In genomic region chr11:57233702-57234101, GRCh38 we compare ENCODE assay signal across 16 cellular contexts. TPM values are rescaled to one million over a fixed set of nuclear protein-coding genes. Genes with fewer than 3 reads are reported as not detected.
A peak's percentile ranks its signal among the peaks of the same experiment; 100 is the strongest.
DNase-seq lines count a peak whose midpoint lies in the region; ATAC-seq and TF ChIP-seq lines count a peak whose summit lies in the region.
"Had no signal": no experiment of that assay in that cellular context is flagged by ENCODE, and none has a peak within 500 bp of the region (broad histone marks: within the 10 kb centered on the region; RNA-seq: fewer than 3 reads in every experiment).

No MANE protein-coding gene starts in this region.

- TF ChIP-seq CTCF in heart left ventricle (IDR thresholded peaks at IDR 0.05) (no peak), right atrium auricular region (IDR thresholded peaks at IDR 0.05) (no peak)

- WGBS in heart left ventricle, 4 donors: 34 to 45% (median 41%) methylated on average over 5 of the region's 5 CpGs
- WGBS in mesendoderm (ENCODE audit: extremely low coverage, insufficient coverage, low lambda C conversion rate): no CpG with 5 or more reads among the region's 5 CpGs
- no CpG with 5 or more reads among the region's 5 CpGs for WGBS in neuronal stem cell (ENCODE audit: extremely low coverage in 2 of 2, insufficient read length in 2 of 2, insufficient replicate concordance in 1 of 2), 2 donors

- no peak overlapping the region for H2AK5ac ChIP-seq in mesendoderm (ENCODE audit: low read length)
- no peak overlapping the region for H2AK5ac ChIP-seq in neuronal stem cell (ENCODE audit: low read depth, low read length)

- H3K4ac ChIP-seq in mesendoderm (ENCODE audit: low read depth, low read length) (peak overlapping the region; percentile 50), neuronal stem cell (ENCODE audit: low read length) (no peak overlapping the region)

- H3K4me2 ChIP-seq in mesendoderm (ENCODE audit: low read length) (peak overlapping the region; percentile 39), neuronal stem cell (ENCODE audit: insufficient read depth, low read length, poor library complexity, severe bottlenecking) (no peak overlapping the region)

- H3K4me3 ChIP-seq in heart left ventricle (peak overlapping the region in 7 of 12 donors; percentile 43 to 74 (median 60)), right atrium auricular region (no peak overlapping the region), mesendoderm (ENCODE audit: low read length) (peak overlapping the region; percentile 53), neuronal stem cell (ENCODE audit: low read length in 2 of 2) (no peak overlapping the region)
- H3K4me3 ChIP-seq: HAP-1 had no signal

- H3K36me3 ChIP-seq in heart left ventricle (no peaks in the 10 kb centered on the region), right atrium auricular region (no peaks in the 10 kb centered on the region), mesendoderm (ENCODE audit: control insufficient read depth, insufficient read depth, low read length) (no peaks in the 10 kb centered on the region), neuronal stem cell (replicated peaks in 1 of 2; ENCODE audit: control insufficient read depth in 2 of 2, insufficient read depth in 2 of 2, low read length in 2 of 2) (no peaks in the 10 kb centered on the region)
- H3K36me3 ChIP-seq: HAP-1 had no signal

- peak overlapping the region; percentile 43 for H3K18ac ChIP-seq in mesendoderm (ENCODE audit: low read length)
- H3K18ac ChIP-seq in neuronal stem cell (ENCODE audit: low read length): no peak overlapping the region

- no peak for TF ChIP-seq POLR2A in heart left ventricle (IDR thresholded peaks at IDR 0.05)

- H3K14ac ChIP-seq in neuronal stem cell (ENCODE audit: low read length): no peak overlapping the region

- no peak overlapping the region for H2BK12ac ChIP-seq in neuronal stem cell (ENCODE audit: low read length)

- peak overlapping the region; percentile 71 for H3K9ac ChIP-seq in mesendoderm (ENCODE audit: low read length)
- H3K9ac ChIP-seq in neuronal stem cell (ENCODE audit: low read depth, low read length, poor library complexity): no peak overlapping the region

- peaks cover 2% of the 10 kb centered on the region for H3K79me1 ChIP-seq in mesendoderm (ENCODE audit: low read length)
- no peaks in the 10 kb centered on the region for H3K79me1 ChIP-seq in neuronal stem cell (ENCODE audit: low read depth, low read length)

- ATAC-seq in heart left ventricle (no peak), GM19455 (IDR thresholded peaks at IDR 0.05; ENCODE audit: unreplicated experiment) (no peak)
- ATAC-seq: CD8-positive, alpha-beta T cell had no signal

- intact Hi-C loops in heart left ventricle (cut with DNase I): no loop called here

- H4K91ac ChIP-seq in neuronal stem cell (ENCODE audit: low read depth, low read length, poor library complexity): no peak overlapping the region

- H2BK15ac ChIP-seq in mesendoderm (replicated peaks; ENCODE audit: low read depth) (no peak overlapping the region), neuronal stem cell (ENCODE audit: low read length) (peak overlapping the region; percentile 16)

- H2BK120ac ChIP-seq in mesendoderm (ENCODE audit: low read depth, low read length) (no peak overlapping the region), neuronal stem cell (ENCODE audit: low read depth, low read length) (no peak overlapping the region)

- peak overlapping the region; percentile 30 for H2AFZ ChIP-seq in neuronal stem cell (ENCODE audit: low read length)

- peaks cover 39% of the 10 kb centered on the region for H3K79me2 ChIP-seq in mesendoderm (ENCODE audit: control insufficient read depth, insufficient read depth, low read length)

- DNase-seq in heart left ventricle: no peak
- DNase-seq in right atrium auricular region (ENCODE audit: low spot score): no peak
- no peak for DNase-seq in mesendoderm
- DNase-seq in neuronal stem cell (ENCODE audit: low spot score): no peak
- no peak for DNase-seq in NAMALWA (ENCODE audit: low spot score)
- DNase-seq in COR-L47 (lab: John Stamatoyannopoulos, UW): no peak
- DNase-seq: Caco-2; CD8-positive, alpha-beta T cell; DND-41; GDM1; GOT3 had no signal

- H3K27me3 ChIP-seq in heart left ventricle: peaks cover 0 to 60% (median 0%) of the 10 kb centered on the region in 9 donors
- no peaks in the 10 kb centered on the region for H3K27me3 ChIP-seq in right atrium auricular region
- H3K27me3 ChIP-seq in mesendoderm (ENCODE audit: insufficient read depth, low read length, poor library complexity): no peaks in the 10 kb centered on the region
- no peaks in the 10 kb centered on the region for H3K27me3 ChIP-seq in neuronal stem cell (ENCODE audit: control insufficient read depth in 3 of 3, insufficient read depth in 3 of 3, low read depth in 1 of 3, low read length in 3 of 3)

- H4K8ac ChIP-seq in mesendoderm (ENCODE audit: low read depth, low read length) (no peak overlapping the region), neuronal stem cell (ENCODE audit: low read depth, low read length) (no peak overlapping the region)

- H3K9me3 ChIP-seq in heart left ventricle (no peaks in the 10 kb centered on the region), right atrium auricular region (no peaks in the 10 kb centered on the region), neuronal stem cell (replicated peaks in 1 of 2; ENCODE audit: control insufficient read depth in 2 of 2, insufficient read depth in 1 of 2, low read depth in 1 of 2, low read length in 2 of 2) (no peaks in the 10 kb centered on the region)
- H3K9me3 ChIP-seq: Caco-2, HAP-1 had no signal

- H3K56ac ChIP-seq in mesendoderm (ENCODE audit: low read length): peak overlapping the region; percentile 91

- H3K27ac ChIP-seq in heart left ventricle: peak overlapping the region in 6 of 12 donors; percentile 63 to 80 (median 74)
- peak overlapping the region in 1 of 2 donors; percentile 6 for H3K27ac ChIP-seq in right atrium auricular region
- no peak overlapping the region for H3K27ac ChIP-seq in mesendoderm (ENCODE audit: low read depth, low read length)
- H3K27ac ChIP-seq in neuronal stem cell (replicated peaks; ENCODE audit: low read length): no peak overlapping the region
- H3K27ac ChIP-seq: 22Rv1 had no signal

- no peak overlapping the region for H4K5ac ChIP-seq in mesendoderm (ENCODE audit: low read length)

- H3K23ac ChIP-seq in mesendoderm (ENCODE audit: low read length) (no peak overlapping the region), neuronal stem cell (ENCODE audit: low read depth, low read length, poor library complexity) (no peak overlapping the region)

- H3K4me1 ChIP-seq in heart left ventricle (peaks cover 0 to 51% (median 20%) of the 10 kb centered on the region in 12 donors), right atrium auricular region (peaks cover 0 to 30% of the 10 kb centered on the region in 2 donors), mesendoderm (ENCODE audit: control insufficient read depth, low read depth, low read length) (peaks cover 26% of the 10 kb centered on the region), neuronal stem cell (ENCODE audit: control insufficient read depth in 2 of 2, insufficient read depth in 1 of 2, low read depth in 1 of 2, low read length in 2 of 2) (peaks cover 23 to 28% of the 10 kb centered on the region in 2 donors)
- H3K4me1 ChIP-seq: Caco-2, HAP-1 had no signal

- H2BK5ac ChIP-seq in mesendoderm (ENCODE audit: low read length): peak overlapping the region; percentile 10
- no peak overlapping the region for H2BK5ac ChIP-seq in neuronal stem cell (ENCODE audit: low read length)

RNA-seq across cellular contexts. Expression of gene APLNR, which starts 3.3 kb away (rescaled TPM):
- 10 to 100 TPM in 4 of 9 donors, 1 to 10 TPM in 5; 5.7 to 63.3 (median 9.9) TPM for total RNA-seq in heart left ventricle
- polyA plus RNA-seq in heart left ventricle: 1 to 10 TPM; 1.1 to 8.9 TPM
- 10 to 100 TPM in 1 of 2 donors, 1 to 10 TPM in 1; 6.3 to 13.6 TPM for total RNA-seq in right atrium auricular region
- polyA plus RNA-seq in mesendoderm (2013, experiment 1 of 2): 17.1 TPM
- 15.2 TPM for polyA plus RNA-seq in mesendoderm (2013, experiment 2 of 2)
- 1.6 TPM for polyA plus RNA-seq in neuronal stem cell (2013, experiment 1 of 2)
- 1.6 TPM for polyA plus RNA-seq in neuronal stem cell (2013, experiment 2 of 2)
- total RNA-seq: Caco-2; CD8-positive, alpha-beta T cell had no signal
- polyA plus RNA-seq: BJ, CD14-positive monocyte had no signal

RNA-seq across cellular contexts. Expression of gene LRRC55, which starts 51.9 kb away (rescaled TPM):
- total RNA-seq in heart left ventricle (1 to 10 TPM in 1 of 9 donors, under 1 TPM in 5, not detected in 3; 0.07 to 1.1 (median 0.35) TPM), right atrium auricular region (not detected)
- under 1 TPM; 0.08 to 0.14 TPM for polyA plus RNA-seq in heart left ventricle
- polyA plus RNA-seq in mesendoderm (2013, experiment 1 of 2): 0.38 TPM
- 0.25 TPM for polyA plus RNA-seq in mesendoderm (2013, experiment 2 of 2)
- 4.3 TPM for polyA plus RNA-seq in neuronal stem cell (2013, experiment 1 of 2)
- 4.4 TPM for polyA plus RNA-seq in neuronal stem cell (2013, experiment 2 of 2)
- total RNA-seq: Caco-2; CD8-positive, alpha-beta T cell had no signal
- polyA plus RNA-seq: BJ, CD14-positive monocyte had no signal

Comparison
In these comparisons a context has a peak if more than half of its experiments do, and no peak if none do; other contexts are left out.
1. H3K4me3 ChIP-seq: peak in heart left ventricle (7 of 12) and mesendoderm (single experiment); none in right atrium auricular region (0 of 2) and neuronal stem cell (0 of 2).